Comparison of ENCODE assay signal across 27 cellular contexts in the genomic region with DNA sequence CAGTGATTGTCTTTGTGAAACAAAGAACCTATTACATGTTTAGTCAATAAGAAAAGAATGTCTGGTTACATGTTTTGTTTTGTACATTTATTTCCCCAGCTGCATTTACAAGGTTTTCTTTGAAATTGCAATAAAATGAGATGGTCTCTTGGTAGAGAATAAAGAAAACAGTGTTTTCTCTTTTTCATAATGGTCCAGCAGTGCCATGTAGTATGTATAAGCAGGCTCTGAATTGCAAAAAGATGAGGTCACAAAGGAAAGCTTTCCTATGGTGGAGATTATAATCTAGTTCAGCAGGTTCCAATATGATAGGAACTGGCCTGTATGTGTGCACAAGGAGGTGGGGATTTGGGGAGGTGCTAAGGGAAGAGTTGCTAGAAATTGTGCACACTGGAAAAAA.
DNase-seq lines count a peak whose midpoint lies in the region; ATAC-seq, FAIRE-seq and TF ChIP-seq lines count a peak whose summit lies in the region.
"Had no signal": no experiment of that assay in that cellular context is flagged by ENCODE, and none has a peak within 500 bp of the region (broad histone marks: within the 10 kb centered on the region; RNA-seq: fewer than 3 reads in every experiment).

No MANE protein-coding gene starts in this region.

- no peak for FAIRE-seq in astrocyte (lab: Jason Lieb, UNC)
- FAIRE-seq: GM12878, GM19239, HepG2 had no signal

- DNase-seq in NCI-H748 (lab: John Stamatoyannopoulos, UW; ENCODE audit: unreplicated experiment) = peak; percentile 1
- no peak for DNase-seq in NCI-H748 treated with DMSO at 0.1 percent for 48 hours (lab: John Stamatoyannopoulos, UW)
- DNase-seq in astrocyte (ENCODE audit: low read depth) = no peak
- DNase-seq in iris pigment epithelial cell (ENCODE audit: low read depth) = peak; percentile 36
- peak; percentile 93 for DNase-seq in superior temporal gyrus (ENCODE audit: extremely low spot score)
- no peak for DNase-seq in H7
- DNase-seq: CD8-positive, alpha-beta T cell; DMS79; effector memory CD8-positive, alpha-beta T cell; glutamatergic neuron; left ventricle myocardium superior; mucosa of descending colon; NCI-H1105 treated with DMSO at 0.1 percent for 48 hours; NCI-H2081 treated with DMSO at 0.1 percent for 48 hours; NCI-H446 treated with DMSO at 0.1 percent for 48 hours; NK-92 treated with Interleukin-12 subunit alpha and Interleukin-12 subunit beta, amount 100 ng/mL, for 24 hours; T-helper 2 cell had no signal

- no peak overlapping the region for H3K4me2 ChIP-seq in astrocyte (ENCODE audit: low read length)

- no peaks in the 10 kb centered on the region for H3K9me3 ChIP-seq in astrocyte (ENCODE audit: insufficient read depth, low read depth, low read length)
- H3K9me3 ChIP-seq: mucosa of descending colon, thoracic aorta had no signal

- TF ChIP-seq CTCF in astrocyte (IDR thresholded peaks at IDR 0.05; ENCODE audit: insufficient read depth, low read depth, low read length) = no peak

- H3K79me2 ChIP-seq in astrocyte (ENCODE audit: insufficient read depth, low read length) = no peaks in the 10 kb centered on the region

- H4K20me1 ChIP-seq in astrocyte (ENCODE audit: insufficient read depth, low read length) = no peaks in the 10 kb centered on the region

- H3K9me3 Mint-ChIP-seq in astrocyte (ENCODE audit: unreplicated experiment) = peaks cover 7% of the 10 kb centered on the region

- H3K36me3 Mint-ChIP-seq in astrocyte (ENCODE audit: low read depth, unreplicated experiment) = peaks cover 2% of the 10 kb centered on the region
- H3K36me3 Mint-ChIP-seq: activated naive CD8-positive, alpha-beta T cell; CD8-positive, alpha-beta T cell had no signal

- H2AFZ ChIP-seq in astrocyte (ENCODE audit: low read depth, low read length) = no peak overlapping the region

- H3K27me3 Mint-ChIP-seq in astrocyte (ENCODE audit: low read depth, unreplicated experiment) = no peaks in the 10 kb centered on the region
- H3K27me3 Mint-ChIP-seq: activated naive CD8-positive, alpha-beta T cell; effector memory CD8-positive, alpha-beta T cell had no signal

- no peaks in the 10 kb centered on the region for H3K4me1 ChIP-seq in astrocyte (ENCODE audit: insufficient read depth, low read length)

- peak overlapping the region; percentile 20 for H3K27ac Mint-ChIP-seq in astrocyte (ENCODE audit: unreplicated experiment)
- H3K27ac Mint-ChIP-seq: activated naive CD8-positive, alpha-beta T cell; CD8-positive, alpha-beta T cell; effector memory CD8-positive, alpha-beta T cell had no signal

- ATAC-seq in GM21528 (IDR thresholded peaks at IDR 0.05; ENCODE audit: low FRiP score, unreplicated experiment) = no peak
- no peak for ATAC-seq in HG03159 (IDR thresholded peaks at IDR 0.05; ENCODE audit: unreplicated experiment)
- ATAC-seq: CD8-positive, alpha-beta T cell; effector memory CD8-positive, alpha-beta T cell; GM12878; HepG2; left ventricle myocardium superior; mucosa of descending colon; Panc1 had no signal

- H3K4me1 Mint-ChIP-seq in astrocyte (ENCODE audit: low read depth, unreplicated experiment) = peaks cover 43% of the 10 kb centered on the region

- H3K4me3 ChIP-seq in astrocyte (ENCODE audit: insufficient read depth, low read depth, low read length) = no peak overlapping the region
- no peak overlapping the region for H3K4me3 ChIP-seq in H7 (ENCODE audit: insufficient read depth, low read depth, low read length)
- H3K4me3 ChIP-seq: GM12878, mucosa of descending colon, thoracic aorta had no signal

- no peak overlapping the region for H3K9ac ChIP-seq in astrocyte (ENCODE audit: low read length)

- no peak overlapping the region for H3K27ac ChIP-seq in astrocyte (ENCODE audit: low read depth, low read length)
- H3K27ac ChIP-seq: 22Rv1, thoracic aorta had no signal

- no peak overlapping the region for H3K4me3 Mint-ChIP-seq in astrocyte (ENCODE audit: unreplicated experiment)
- H3K4me3 Mint-ChIP-seq: activated naive CD8-positive, alpha-beta T cell; CD8-positive, alpha-beta T cell; effector memory CD8-positive, alpha-beta T cell; neural crest cell had no signal

- H3K27me3 ChIP-seq in astrocyte (ENCODE audit: insufficient read depth, low read length) (no peaks in the 10 kb centered on the region), H7 (ENCODE audit: control insufficient read depth, insufficient read depth, low read length) (no peaks in the 10 kb centered on the region)

- H3K36me3 ChIP-seq in astrocyte (ENCODE audit: insufficient read depth, low read length) (no peaks in the 10 kb centered on the region), H7 (replicated peaks; ENCODE audit: control insufficient read depth, insufficient read depth, low read length) (no peaks in the 10 kb centered on the region)
- H3K36me3 ChIP-seq: thoracic aorta had no signal

Comparison
In these comparisons a context has a peak if more than half of its experiments do, and no peak if none do; other contexts are left out.
1. DNase-seq: peak in NCI-H748 (single experiment), iris pigment epithelial cell (single experiment) and superior temporal gyrus (single experiment); none in NCI-H748 treated with DMSO at 0.1 percent for 48 hours (single experiment), astrocyte (single experiment) and H7 (single experiment).